In genomic region chrX:154459843-154460242, GRCh38 we compare ENCODE assay signal across 7 cellular contexts. TPM values are rescaled to one million over a fixed set of nuclear protein-coding genes. Genes with fewer than 3 reads are reported as not detected.
DNase-seq lines count a peak whose midpoint lies in the region; ATAC-seq and TF ChIP-seq lines count a peak whose summit lies in the region.

No MANE protein-coding gene starts in this region.

- H3K36me3 Mint-ChIP-seq in T-helper 17 cell (ENCODE audit: low read depth): peaks cover 4% of the 10 kb centered on the region

- H3K36me3 ChIP-seq in HUES6 (ENCODE audit: control insufficient read depth, insufficient read depth, low read length): peaks cover 33% of the 10 kb centered on the region
- peaks cover 24% of the 10 kb centered on the region for H3K36me3 ChIP-seq in skeletal muscle satellite cell (ENCODE audit: insufficient read depth, low read length)

- H3K4me1 Mint-ChIP-seq in T-helper 17 cell: peaks cover 15% of the 10 kb centered on the region

- DNase-seq in T-helper 17 cell (no peak), fibroblast of mammary gland (ENCODE audit: low read depth) (no peak), NCI-H1930 (lab: John Stamatoyannopoulos, UW) (no peak), A172 (ENCODE audit: low spot score) (no peak)
- DNase-seq in effector CD8-positive, alpha-beta T cell (lab: John Stamatoyannopoulos, UW): no peak

- ATAC-seq in T-helper 17 cell: no peak

- H3K4me3 ChIP-seq in HUES6 (ENCODE audit: low read depth, low read length) (no peak overlapping the region; the same call in 1 of the 2 replicates), fibroblast of mammary gland (ENCODE audit: control insufficient read depth, low read depth, low read length) (peak overlapping the region; percentile 66), skeletal muscle satellite cell (ENCODE audit: low read length) (peak overlapping the region; percentile 80)

- H3K27me3 ChIP-seq in HUES6 (ENCODE audit: control insufficient read depth, insufficient read depth, low read length) (no peaks in the 10 kb centered on the region), skeletal muscle satellite cell (ENCODE audit: control insufficient read depth, insufficient read depth, low read length) (no peaks in the 10 kb centered on the region)

- peak overlapping the region; percentile 97 for H3K4me2 ChIP-seq in skeletal muscle satellite cell (ENCODE audit: low read length)

- H3K9me3 ChIP-seq in HUES6 (ENCODE audit: control insufficient read depth, insufficient read depth, low read depth, low read length) (peaks cover 25% of the 10 kb centered on the region; the same call in 1 of the 2 replicates), T-helper 17 cell (ENCODE audit: control insufficient read depth, low read length, poor library complexity, severe bottlenecking) (no peaks in the 10 kb centered on the region), skeletal muscle satellite cell (replicated peaks; ENCODE audit: low read length) (no peaks in the 10 kb centered on the region)

- no peak overlapping the region for H3K27ac Mint-ChIP-seq in T-helper 17 cell

- H3K4me1 ChIP-seq in HUES6 (ENCODE audit: control insufficient read depth, insufficient read depth, low read length): peaks cover 3% of the 10 kb centered on the region; the same call in 1 of the 2 replicates
- H3K4me1 ChIP-seq in skeletal muscle satellite cell (ENCODE audit: control insufficient read depth, insufficient read depth, low read length): peaks cover 11% of the 10 kb centered on the region

- H3K27ac ChIP-seq in HUES6 (ENCODE audit: low read depth, low read length): no peak overlapping the region

- H3K27me3 Mint-ChIP-seq in T-helper 17 cell: no peaks in the 10 kb centered on the region

- H3K9ac ChIP-seq in HUES6 (ENCODE audit: low read length) (peak overlapping the region; percentile 33), skeletal muscle satellite cell (ENCODE audit: low read depth, low read length) (peak overlapping the region; percentile 86)

- no peak for TF ChIP-seq CTCF in fibroblast of mammary gland (conservative IDR thresholded peaks at IDR 0.05; ENCODE audit: control insufficient read depth, insufficient read depth, low read depth, low read length)

- H3K4me3 Mint-ChIP-seq in T-helper 17 cell: peak overlapping the region; percentile 85

RNA-seq across cellular contexts. Expression of gene PLXNA3, which starts 1.8 kb away (rescaled TPM):
- 10 to 100 TPM; 66.3 to 78.6 TPM for total RNA-seq in T-helper 17 cell
- 10.4 and 17.3 TPM in 2 replicates for total RNA-seq in skeletal muscle satellite cell (2012; rRNA removed)
- 9.7 and 14.3 TPM in 2 replicates for total RNA-seq in A172 (2014; rRNA removed; shearing (Covaris generic))

RNA-seq across cellular contexts. Expression of gene FAM50A, which starts 15.9 kb away (rescaled TPM):
- 10 to 100 TPM; 58.1 to 58.6 TPM for total RNA-seq in T-helper 17 cell
- total RNA-seq in skeletal muscle satellite cell (2012; rRNA removed): 36.5 and 52.0 TPM in 2 replicates
- 110 and 137 TPM in 2 replicates for total RNA-seq in A172 (2014; rRNA removed; shearing (Covaris generic))

RNA-seq across cellular contexts. Expression of gene LAGE3, which starts 19.2 kb away (rescaled TPM):
- total RNA-seq in T-helper 17 cell: 1 to 10 TPM; 9.1 to 9.5 TPM
- 21.8 and 24.0 TPM in 2 replicates for total RNA-seq in skeletal muscle satellite cell (2012; rRNA removed)
- total RNA-seq in A172 (2014; rRNA removed; shearing (Covaris generic)): 70.5 and 109 TPM in 2 replicates

RNA-seq across cellular contexts. Expression of gene GDI1, which starts 22.9 kb away (rescaled TPM):
- 100 to 1,000 TPM; 189 to 223 TPM for total RNA-seq in T-helper 17 cell
- 62.1 and 83.9 TPM in 2 replicates for total RNA-seq in skeletal muscle satellite cell (2012; rRNA removed)
- total RNA-seq in A172 (2014; rRNA removed; shearing (Covaris generic)): 143 and 229 TPM in 2 replicates

RNA-seq across cellular contexts. Expression of gene UBL4A, which starts 26.6 kb away (rescaled TPM):
- total RNA-seq in T-helper 17 cell: 10 to 100 TPM; 15.2 to 30.6 TPM
- total RNA-seq in skeletal muscle satellite cell (2012; rRNA removed): 33.2 and 34.0 TPM in 2 replicates
- 116 and 139 TPM in 2 replicates for total RNA-seq in A172 (2014; rRNA removed; shearing (Covaris generic))
